ENCODE assay signal across 12 cellular contexts in the genomic region with DNA sequence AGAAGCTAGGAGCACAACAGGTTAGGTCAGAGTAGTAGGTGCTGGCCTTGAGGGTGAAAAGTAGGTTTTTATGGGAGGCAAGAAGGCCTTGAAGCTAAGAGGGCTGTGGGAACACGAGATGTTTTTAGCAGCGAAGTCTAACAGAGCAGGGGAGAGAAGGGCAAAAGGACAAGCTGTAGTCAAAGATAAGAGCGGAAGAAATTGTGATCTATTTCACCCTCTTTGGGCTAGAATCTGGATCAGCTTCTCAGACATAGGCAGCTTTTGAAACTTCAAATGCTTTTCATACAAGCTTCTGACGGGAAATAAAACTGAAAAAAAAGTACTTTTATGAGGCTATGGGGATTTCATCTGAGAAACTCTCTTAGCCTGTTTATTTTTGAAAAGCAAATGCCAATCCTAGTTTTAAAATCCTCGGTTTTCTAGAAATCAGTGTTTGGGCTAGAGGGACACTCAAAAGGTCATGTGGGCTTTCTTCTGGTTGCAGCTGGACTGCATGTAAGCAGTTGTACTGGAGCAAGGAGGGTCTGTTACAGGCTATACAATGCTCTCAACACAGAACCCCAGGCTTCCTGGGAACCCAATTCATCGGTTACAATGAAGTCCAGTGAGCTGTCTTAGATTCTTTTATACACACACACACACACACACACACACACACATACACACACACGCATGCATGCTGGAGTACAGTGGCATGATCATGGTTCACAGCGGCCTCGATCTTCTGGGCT.
A peak's percentile ranks its signal among the peaks of the same experiment; 100 is the strongest.
DNase-seq lines count a peak whose midpoint lies in the region; ATAC-seq and TF ChIP-seq lines count a peak whose summit lies in the region.
"Had no signal": no experiment of that assay in that cellular context is flagged by ENCODE, and none has a peak within 500 bp of the region (broad histone marks: within the 10 kb centered on the region; RNA-seq: fewer than 3 reads in every experiment).

No MANE protein-coding gene starts in this region.

- no peak for TF ChIP-seq POLR2A in vagina (IDR thresholded peaks at IDR 0.05)
- no peak for TF ChIP-seq POLR2A in adrenal gland (IDR thresholded peaks at IDR 0.05)

- H3K9me3 ChIP-seq in vagina (no peaks in the 10 kb centered on the region), adrenal gland (replicated peaks in 1 of 3) (no peaks in the 10 kb centered on the region)

- H3K27me3 ChIP-seq in vagina (no peaks in the 10 kb centered on the region), adrenal gland (no peaks in the 10 kb centered on the region)

- H3K27me3 Mint-ChIP-seq in natural killer cell treated with Interleukin-12 subunit alpha and Interleukin-12 subunit beta and Interleukin-15 and Interleukin-18, amount 100 ng/mL, for 72 hours = peaks cover 5 to 8% of the 10 kb centered on the region in 2 donors
- no peaks in the 10 kb centered on the region for H3K27me3 Mint-ChIP-seq in natural killer cell (ENCODE audit: low read depth in 2 of 2)
- H3K27me3 Mint-ChIP-seq in neural crest cell (ENCODE audit: low read depth) = no peaks in the 10 kb centered on the region

- peaks cover 0 to 11% of the 10 kb centered on the region in 2 donors for H3K36me3 ChIP-seq in vagina
- H3K36me3 ChIP-seq in adrenal gland (replicated peaks in 1 of 2) = peaks cover 0 to 14% of the 10 kb centered on the region in 2 donors

- H3K4me3 ChIP-seq in vagina (no peak overlapping the region), adrenal gland (no peak overlapping the region)

- ATAC-seq in natural killer cell treated with Interleukin-12 subunit alpha and Interleukin-12 subunit beta and Interleukin-15 and Interleukin-18, amount 100 ng/mL, for 72 hours = no peak
- no peak for ATAC-seq in natural killer cell
- ATAC-seq: SK-N-SH treated with all-trans-retinoic acid at 6 μM for 48 hours had no signal

- no peak for DNase-seq in natural killer cell treated with Interleukin-12 subunit alpha and Interleukin-12 subunit beta and Interleukin-15 and Interleukin-18, amount 100 ng/mL, for 72 hours (ENCODE audit: low spot score)
- DNase-seq in natural killer cell = no peak
- DNase-seq in neural crest cell (ENCODE audit: low read depth, low spot score) = no peak
- no peak for DNase-seq in vagina (ENCODE audit: extremely low spot score in 2 of 2)
- no peak for DNase-seq in NCI-H1092 (lab: John Stamatoyannopoulos, UW)
- DNase-seq in adrenal gland = no peak
- no peak for DNase-seq in iPS-NIHi7 (ENCODE audit: extremely low spot score)
- DNase-seq: NCI-H446 treated with DMSO at 0.1 percent for 48 hours; stimulated activated CD4-positive, alpha-beta T cell treated with anti-CD3 and anti-CD28 coated beads, Interleukin-12 subunit alpha, Interleukin-12 subunit beta, amount 100 ng/mL, for 4 hours; stimulated activated naive CD4-positive, alpha-beta T cell treated with Interleukin-2 at 50 U/mL for 16 hours had no signal

- H3K27ac ChIP-seq in cingulate gyrus (ENCODE audit: low read depth, low read length) (peak overlapping the region; percentile 91), vagina (peak overlapping the region; percentile 83), adrenal gland (peak overlapping the region in 2 of 5 donors; percentile 90 to 93)

- peaks cover 75 to 82% of the 10 kb centered on the region in 2 donors for H3K4me1 Mint-ChIP-seq in natural killer cell treated with Interleukin-12 subunit alpha and Interleukin-12 subunit beta and Interleukin-15 and Interleukin-18, amount 100 ng/mL, for 72 hours (ENCODE audit: low read depth in 2 of 2)
- peaks cover 67 to 83% of the 10 kb centered on the region in 2 donors for H3K4me1 Mint-ChIP-seq in natural killer cell
- peaks cover 79% of the 10 kb centered on the region for H3K4me1 Mint-ChIP-seq in neural crest cell

- TF ChIP-seq CTCF in natural killer cell (IDR thresholded peaks at IDR 0.05) (no peak), neural crest cell (conservative IDR thresholded peaks at IDR 0.05) (no peak), vagina (IDR thresholded peaks at IDR 0.05) (no peak), adrenal gland (IDR thresholded peaks at IDR 0.05) (no peak)

- peak overlapping the region; percentile 25 for H3K4me3 Mint-ChIP-seq in natural killer cell treated with Interleukin-12 subunit alpha and Interleukin-12 subunit beta and Interleukin-15 and Interleukin-18, amount 100 ng/mL, for 72 hours
- H3K4me3 Mint-ChIP-seq in natural killer cell (no peak overlapping the region), neural crest cell (peak overlapping the region; percentile 5)

- no peaks in the 10 kb centered on the region for H3K9me3 Mint-ChIP-seq in natural killer cell treated with Interleukin-12 subunit alpha and Interleukin-12 subunit beta and Interleukin-15 and Interleukin-18, amount 100 ng/mL, for 72 hours
- no peaks in the 10 kb centered on the region for H3K9me3 Mint-ChIP-seq in natural killer cell
- no peaks in the 10 kb centered on the region for H3K9me3 Mint-ChIP-seq in neural crest cell

- intact Hi-C loops in natural killer cell (cut with micrococcal nuclease) = no loop called here
- intact Hi-C loops in vagina (cut with DNase I) = loop anchor here (5.0 kb wide), 1 partner anchor 276 kb away; the partner anchor contains the start of gene TNRC18
- intact Hi-C loops in adrenal gland (cut with DNase I) = no loop called here

- H3K4me1 ChIP-seq in vagina (peaks cover 52% of the 10 kb centered on the region), adrenal gland (replicated peaks in 1 of 2) (peaks cover 38 to 90% of the 10 kb centered on the region in 2 donors)

- peaks cover 29% of the 10 kb centered on the region for H3K36me3 Mint-ChIP-seq in natural killer cell treated with Interleukin-12 subunit alpha and Interleukin-12 subunit beta and Interleukin-15 and Interleukin-18, amount 100 ng/mL, for 72 hours
- H3K36me3 Mint-ChIP-seq in natural killer cell (peaks cover 7% of the 10 kb centered on the region), neural crest cell (ENCODE audit: low read depth) (peaks cover 2% of the 10 kb centered on the region)

- WGBS in adrenal gland, 4 donors = 62 to 78% (median 71%) methylated on average over 8 to 9 of the region's 9 CpGs

- peak overlapping the region in 1 of 2 donors; percentile 19 for H3K27ac Mint-ChIP-seq in natural killer cell treated with Interleukin-12 subunit alpha and Interleukin-12 subunit beta and Interleukin-15 and Interleukin-18, amount 100 ng/mL, for 72 hours
- H3K27ac Mint-ChIP-seq in natural killer cell (peak overlapping the region in 1 of 2 donors; percentile 22), neural crest cell (ENCODE audit: unreplicated experiment) (peak overlapping the region; percentile 13)
